ENCODE assay signal across 9 cellular contexts in genomic region chr12:82725741-82726140, GRCh38.
"Had no signal": no experiment of that assay in that cellular context is flagged by ENCODE, and none has a peak within 500 bp of the region (broad histone marks: within the 10 kb centered on the region; RNA-seq: fewer than 3 reads in every experiment).

No MANE protein-coding gene starts in this region.

- DNase-seq: GM23248, GOT3, H7, H9, HCEC 1CT, HFFc6 had no signal

- H3K4me3 Mint-ChIP-seq: GM23338, H9, HFFc6 had no signal

- H3K4me3 ChIP-seq: GM23248, GM23338, HAP-1 had no signal

- H2AFZ ChIP-seq: GM23248, GM23338 had no signal

- H3K9ac ChIP-seq: GM23248 had no signal

- H3K4me2 ChIP-seq: GM23338 had no signal

- H3K27ac Mint-ChIP-seq: H9, HFFc6 had no signal

- H3K36me3 ChIP-seq: HAP-1 had no signal

- ATAC-seq: GM23338, HCT116 had no signal

- H3K9me3 ChIP-seq: HAP-1 had no signal

- H3K27ac ChIP-seq: GM23248 had no signal
